ENCODE assay signal across 15 cellular contexts in genomic region chr2:135121016-135121657, GRCh38.
"Had no signal": no experiment of that assay in that cellular context is flagged by ENCODE, and none has a peak within 500 bp of the region (broad histone marks: within the 10 kb centered on the region; RNA-seq: fewer than 3 reads in every experiment).

No MANE protein-coding gene starts in this region.

- H3K9me3 ChIP-seq: ascending aorta had no signal

- H3K4me1 Mint-ChIP-seq: activated CD4-positive, alpha-beta memory T cell treated with anti-CD3 and anti-CD28 coated beads, Interleukin-2, amount 10 ng/mL, durations not matched to agents 7 days and 5 days had no signal

- H3K4me1 ChIP-seq: ascending aorta had no signal

- ATAC-seq: activated naive CD8-positive, alpha-beta T cell treated with anti-CD3 and anti-CD28 coated beads, Interleukin-2, amount 50 U/mL, for 24 hours; foreskin keratinocyte; naive thymus-derived CD4-positive, alpha-beta T cell; sciatic nerve had no signal

- H3K27ac ChIP-seq: ascending aorta, foreskin keratinocyte, neutrophil, VCaP had no signal

- DNase-seq: activated CD4-positive, alpha-beta memory T cell treated with anti-CD3 and anti-CD28 coated beads, Interleukin-2, amount 10 ng/mL, durations not matched to agents 7 days and 5 days; activated CD8-positive, alpha-beta memory T cell treated with anti-CD3 and anti-CD28 coated beads, Interleukin-2, amount 50 U/mL, for 48 hours; activated naive CD8-positive, alpha-beta T cell treated with anti-CD3 and anti-CD28 coated beads, Interleukin-2, amount 50 U/mL, for 24 hours; foreskin keratinocyte; naive thymus-derived CD4-positive, alpha-beta T cell; stimulated activated CD4-positive, alpha-beta T cell treated with anti-CD3 and anti-CD28 coated beads, Interleukin-12 subunit alpha, Interleukin-12 subunit beta, amount 100 ng/mL, for 4 hours; stimulated activated naive CD4-positive, alpha-beta T cell; T1000; trophoblast cell had no signal

- H3K4me3 Mint-ChIP-seq: activated CD4-positive, alpha-beta memory T cell treated with anti-CD3 and anti-CD28 coated beads, Interleukin-2, amount 10 ng/mL, durations not matched to agents 7 days and 5 days; activated naive CD8-positive, alpha-beta T cell treated with anti-CD3 and anti-CD28 coated beads, Interleukin-2, amount 50 U/mL, for 24 hours; naive thymus-derived CD4-positive, alpha-beta T cell had no signal

- H3K27me3 Mint-ChIP-seq: activated CD4-positive, alpha-beta memory T cell treated with anti-CD3 and anti-CD28 coated beads, Interleukin-2, amount 10 ng/mL, durations not matched to agents 7 days and 5 days; activated naive CD8-positive, alpha-beta T cell treated with anti-CD3 and anti-CD28 coated beads, Interleukin-2, amount 50 U/mL, for 24 hours; naive thymus-derived CD4-positive, alpha-beta T cell; progenitor cell of endocrine pancreas had no signal

- H3K9me3 Mint-ChIP-seq: activated CD4-positive, alpha-beta memory T cell treated with anti-CD3 and anti-CD28 coated beads, Interleukin-2, amount 10 ng/mL, durations not matched to agents 7 days and 5 days; activated naive CD8-positive, alpha-beta T cell treated with anti-CD3 and anti-CD28 coated beads, Interleukin-2, amount 50 U/mL, for 24 hours had no signal

- H3K4me3 ChIP-seq: ascending aorta, lung had no signal

- H3K27ac Mint-ChIP-seq: activated CD4-positive, alpha-beta memory T cell treated with anti-CD3 and anti-CD28 coated beads, Interleukin-2, amount 10 ng/mL, durations not matched to agents 7 days and 5 days; activated naive CD8-positive, alpha-beta T cell treated with anti-CD3 and anti-CD28 coated beads, Interleukin-2, amount 50 U/mL, for 24 hours; progenitor cell of endocrine pancreas had no signal
